Comparison of ENCODE assay signal across 8 cellular contexts in genomic region chr5:112878760-112879159, GRCh38. TPM values are rescaled to one million over a fixed set of nuclear protein-coding genes. Genes with fewer than 3 reads are reported as not detected.
DNase-seq lines count a peak whose midpoint lies in the region; ATAC-seq and TF ChIP-seq lines count a peak whose summit lies in the region.
"Had no signal": no experiment of that assay in that cellular context is flagged by ENCODE, and none has a peak within 500 bp of the region (broad histone marks: within the 10 kb centered on the region; RNA-seq: fewer than 3 reads in every experiment).

No MANE protein-coding gene starts in this region.

- no peaks in the 10 kb centered on the region for H3K9me3 ChIP-seq in effector memory CD4-positive, alpha-beta T cell (ENCODE audit: control insufficient read depth, low read length)

- DNase-seq in WTC11 (ENCODE audit: low spot score) (no peak), SHP77 (lab: John Stamatoyannopoulos, UW) (no peak), GM13976 (ENCODE audit: low spot score) (no peak)
- DNase-seq in effector memory CD4-positive, alpha-beta T cell: peak; percentile 44 to 52 (median 50)
- DNase-seq in stimulated activated CD8-positive, alpha-beta memory T cell treated with anti-CD3 and anti-CD28 coated beads, Interleukin-15, amount 100 ng/mL, for 1 hour (ENCODE audit: low read depth): peak; percentile 27

- no peaks in the 10 kb centered on the region for H3K9me3 Mint-ChIP-seq in WTC11
- H3K9me3 Mint-ChIP-seq: neural crest cell had no signal

- peaks cover 25% of the 10 kb centered on the region for H3K4me1 Mint-ChIP-seq in WTC11
- H3K4me1 Mint-ChIP-seq: neural crest cell had no signal

- no peaks in the 10 kb centered on the region for H3K27me3 ChIP-seq in effector memory CD4-positive, alpha-beta T cell (replicated peaks; ENCODE audit: control insufficient read depth, insufficient read depth, low read length, poor library complexity, severe bottlenecking)

- POLR2A ChIA-PET in WTC11 (lab: Charles Lee): interaction anchor here (0.6 kb wide), 1 partner anchor 13 kb away, joined by 4 read pairs; no protein-coding TSS in a partner anchor

- H3K27ac Mint-ChIP-seq in WTC11: peak overlapping the region; percentile 62

- H3K27ac ChIP-seq in effector memory CD4-positive, alpha-beta T cell (ENCODE audit: insufficient read depth, low read length, poor library complexity, severe bottlenecking): peak overlapping the region; percentile 50

- in situ Hi-C loops in GM13976 (cut with MboI; ENCODE audit: low sequenced_read_pairs, unreplicated experiment): no loop called here

- TF ChIP-seq CTCF in WTC11 (IDR thresholded peaks at IDR 0.05) (no peak), GM13976 (IDR thresholded peaks at IDR 0.05; ENCODE audit: borderline replicate concordance, control extremely low read depth, extremely low read depth, insufficient read depth, missing control alignments) (no peak)

- H3K4me3 ChIP-seq in effector memory CD4-positive, alpha-beta T cell (ENCODE audit: insufficient read depth, low read depth, low read length, poor library complexity, severe bottlenecking): peak overlapping the region; percentile 8

- ATAC-seq in HG02623 (IDR thresholded peaks at IDR 0.05; ENCODE audit: unreplicated experiment) (peak; percentile 53), WTC11 (no peak), HG03135 (IDR thresholded peaks at IDR 0.05; ENCODE audit: unreplicated experiment) (no peak)

- CTCF ChIA-PET in WTC11 (lab: Charles Lee): interaction anchor here (1.0 kb wide), 1 partner anchor 30 kb away, joined by 3 read pairs; no protein-coding TSS in a partner anchor

- no peak overlapping the region for H3K4me3 Mint-ChIP-seq in WTC11
- H3K4me3 Mint-ChIP-seq: neural crest cell had no signal

- H3K4me1 ChIP-seq in effector memory CD4-positive, alpha-beta T cell (ENCODE audit: control insufficient read depth, insufficient read depth, low read length, poor library complexity, severe bottlenecking): peaks cover 20% of the 10 kb centered on the region

- H3K36me3 Mint-ChIP-seq in WTC11: peaks cover 28% of the 10 kb centered on the region

- no peaks in the 10 kb centered on the region for H3K27me3 Mint-ChIP-seq in WTC11 (ENCODE audit: low read depth)

- H3K36me3 ChIP-seq in effector memory CD4-positive, alpha-beta T cell (ENCODE audit: control insufficient read depth, insufficient read depth, low read length): peaks cover 6% of the 10 kb centered on the region

TF ChIP-seq in WTC11, 78 proteins besides CTCF, POLR2A, EP300 and RAD21:
- TF ChIP-seq PRDM15 (CRISPR knock-in tag; IDR thresholded peaks at IDR 0.05) (no peak), NR3C1 (CRISPR knock-in tag; conservative IDR thresholded peaks at IDR 0.05; ENCODE audit: low read depth) (no peak)

RNA-seq across cellular contexts. Expression of gene SRP19, which starts 17.7 kb away (rescaled TPM):
- 41.0 to 56.4 TPM (median 48.8 TPM) in 3 replicates for total RNA-seq in WTC11 (2021)

RNA-seq across cellular contexts. Expression of gene REEP5, which starts 43.3 kb away (rescaled TPM):
- 49.6 to 54.3 TPM (median 53.0 TPM) in 3 replicates for total RNA-seq in WTC11 (2021)

Comparison
In these comparisons a context has a peak if more than half of its experiments do, and no peak if none do; other contexts are left out.
1. DNase-seq: peak in effector memory CD4-positive, alpha-beta T cell (3 of 3) and stimulated activated CD8-positive, alpha-beta memory T cell treated with anti-CD3 and anti-CD28 coated beads, Interleukin-15, amount 100 ng/mL, for 1 hour (single experiment); none in WTC11 (single experiment), SHP77 (0 of 2) and GM13976 (single experiment).